Comparison of ENCODE assay signal across 1 cellular context in the genomic region with DNA sequence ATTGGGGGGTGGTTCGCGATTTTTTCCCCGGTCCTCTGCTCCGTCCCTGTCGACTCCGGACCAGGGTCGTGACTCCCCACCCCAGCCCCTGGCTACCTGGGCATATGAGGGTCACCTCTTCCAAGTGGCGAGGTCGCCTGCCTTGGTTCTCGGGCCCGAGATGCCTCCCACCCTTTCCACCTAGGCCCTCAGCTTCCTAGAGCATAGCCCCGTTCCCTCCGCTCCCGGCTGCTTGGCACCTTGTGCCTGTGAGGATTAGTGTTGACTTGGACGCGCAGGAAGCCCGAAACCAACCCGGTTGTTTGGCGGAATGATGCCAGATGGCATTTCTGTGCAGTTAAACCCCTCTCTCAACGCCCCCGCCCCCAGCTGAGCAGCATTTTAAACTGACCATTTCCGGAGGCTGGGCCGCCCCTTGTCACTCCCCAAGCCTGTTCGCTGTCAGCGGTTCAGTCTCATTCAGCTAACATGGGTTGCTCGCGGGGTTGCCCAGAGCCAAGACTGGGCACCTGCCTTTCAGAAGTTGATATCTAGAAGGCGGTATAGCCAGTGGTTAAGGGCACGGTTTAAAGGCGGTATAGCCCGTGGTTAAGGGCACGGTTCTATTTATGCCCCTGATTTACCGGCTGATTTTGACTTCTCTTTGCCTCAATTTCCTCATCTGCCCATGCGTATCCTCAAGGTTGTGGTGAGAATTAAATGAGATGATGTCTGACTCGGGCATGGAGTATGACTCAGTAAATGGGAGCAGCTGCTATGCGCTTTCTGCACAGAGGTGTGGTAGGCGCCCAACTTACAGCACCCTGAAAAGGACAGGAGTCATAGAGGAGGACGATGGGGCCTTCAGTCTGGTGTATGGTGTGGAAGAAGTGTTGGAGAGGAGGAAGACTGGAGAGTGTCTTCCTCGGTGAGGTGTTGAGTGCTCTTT.
TF ChIP-seq lines count a peak whose summit lies in the region.

No MANE protein-coding gene starts in this region.

TF ChIP-seq in HepG2, 621 proteins besides CTCF, POLR2A, EP300 and RAD21 (continued from another document and continues in another):
- TF ChIP-seq, protein P1, sequence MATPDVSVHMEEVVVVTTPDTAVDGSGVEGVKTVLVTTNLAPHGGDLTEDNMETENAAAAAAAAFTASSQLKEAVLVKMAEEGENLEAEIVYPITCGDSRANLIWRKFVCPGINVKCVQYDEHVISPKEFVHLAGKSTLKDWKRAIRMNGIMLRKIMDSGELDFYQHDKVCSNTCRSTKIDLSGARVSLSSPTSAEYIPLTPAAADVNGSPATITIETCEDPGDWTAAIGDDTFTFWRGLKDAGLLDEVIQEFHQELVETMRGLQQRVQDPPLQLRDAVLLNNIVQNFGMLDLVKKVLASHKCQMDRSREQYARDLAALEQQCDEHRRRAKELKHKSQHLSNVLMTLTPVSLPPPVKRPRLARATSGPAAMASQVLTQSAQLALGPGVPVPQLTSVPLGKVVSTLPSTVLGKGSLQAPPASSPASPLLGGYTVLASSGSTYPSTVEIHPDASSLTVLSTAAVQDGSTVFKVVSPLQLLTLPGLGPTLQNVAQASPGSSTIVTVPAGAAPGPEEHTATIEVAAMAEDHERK (CRISPR knock-in tag; IDR thresholded peaks at IDR 0.05; ENCODE audit: low read depth): no peak
- TF ChIP-seq ZSCAN22 (CRISPR knock-in tag; IDR thresholded peaks at IDR 0.05): no peak
- TF ChIP-seq ZNF576 (CRISPR knock-in tag; IDR thresholded peaks at IDR 0.05): no peak
- TF ChIP-seq, protein P2, sequence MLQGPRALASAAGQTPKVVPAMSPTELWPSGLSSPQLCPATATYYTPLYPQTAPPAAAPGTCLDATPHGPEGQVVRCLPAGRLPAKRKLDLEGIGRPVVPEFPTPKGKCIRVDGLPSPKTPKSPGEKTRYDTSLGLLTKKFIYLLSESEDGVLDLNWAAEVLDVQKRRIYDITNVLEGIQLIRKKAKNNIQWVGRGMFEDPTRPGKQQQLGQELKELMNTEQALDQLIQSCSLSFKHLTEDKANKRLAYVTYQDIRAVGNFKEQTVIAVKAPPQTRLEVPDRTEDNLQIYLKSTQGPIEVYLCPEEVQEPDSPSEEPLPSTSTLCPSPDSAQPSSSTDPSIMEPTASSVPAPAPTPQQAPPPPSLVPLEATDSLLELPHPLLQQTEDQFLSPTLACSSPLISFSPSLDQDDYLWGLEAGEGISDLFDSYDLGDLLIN (CRISPR knock-in tag; IDR thresholded peaks at IDR 0.05; ENCODE audit: borderline replicate concordance): no peak
- no peak for TF ChIP-seq AHDC1 (CRISPR knock-in tag; IDR thresholded peaks at IDR 0.05; ENCODE audit: borderline replicate concordance)
- no peak for TF ChIP-seq HOXA5 (CRISPR knock-in tag; IDR thresholded peaks at IDR 0.05)
- TF ChIP-seq, protein P3, sequence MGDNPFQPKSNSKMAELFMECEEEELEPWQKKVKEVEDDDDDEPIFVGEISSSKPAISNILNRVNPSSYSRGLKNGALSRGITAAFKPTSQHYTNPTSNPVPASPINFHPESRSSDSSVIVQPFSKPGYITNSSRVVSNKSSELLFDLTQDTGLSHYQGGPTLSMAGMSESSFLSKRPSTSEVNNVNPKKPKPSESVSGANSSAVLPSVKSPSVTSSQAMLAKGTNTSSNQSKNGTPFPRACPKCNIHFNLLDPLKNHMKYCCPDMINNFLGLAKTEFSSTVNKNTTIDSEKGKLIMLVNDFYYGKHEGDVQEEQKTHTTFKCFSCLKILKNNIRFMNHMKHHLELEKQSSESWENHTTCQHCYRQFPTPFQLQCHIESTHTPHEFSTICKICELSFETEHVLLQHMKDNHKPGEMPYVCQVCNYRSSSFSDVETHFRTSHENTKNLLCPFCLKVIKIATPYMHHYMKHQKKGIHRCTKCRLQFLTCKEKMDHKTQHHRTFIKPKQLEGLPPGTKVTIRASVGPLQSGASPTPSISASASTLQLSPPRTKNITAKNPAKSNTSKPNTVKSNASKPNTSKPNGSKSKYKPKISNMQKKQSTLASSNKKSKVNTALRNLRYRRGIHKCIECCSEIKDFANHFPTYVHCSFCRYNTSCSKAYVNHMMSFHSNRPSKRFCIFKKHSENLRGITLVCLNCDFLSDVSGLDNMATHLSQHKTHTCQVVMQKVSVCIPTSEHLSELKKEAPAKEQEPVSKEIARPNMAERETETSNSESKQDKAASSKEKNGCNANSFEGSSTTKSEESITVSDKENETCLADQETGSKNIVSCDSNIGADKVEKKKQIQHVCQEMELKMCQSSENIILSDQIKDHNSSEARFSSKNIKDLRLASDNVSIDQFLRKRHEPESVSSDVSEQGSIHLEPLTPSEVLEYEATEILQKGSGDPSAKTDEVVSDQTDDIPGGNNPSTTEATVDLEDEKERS (CRISPR knock-in tag; IDR thresholded peaks at IDR 0.05): no peak
- TF ChIP-seq IRF1 (CRISPR knock-in tag; IDR thresholded peaks at IDR 0.05; ENCODE audit: low read depth): no peak
- no peak for TF ChIP-seq MLLT10 (CRISPR knock-in tag; IDR thresholded peaks at IDR 0.05)
- TF ChIP-seq ZNF687 (CRISPR knock-in tag; IDR thresholded peaks at IDR 0.05): peak; percentile 64
- no peak for TF ChIP-seq ZEB1 (IDR thresholded peaks at IDR 0.05; ENCODE audit: insufficient replicate concordance, low read depth)
- TF ChIP-seq MTA1 (CRISPR knock-in tag; IDR thresholded peaks at IDR 0.05; ENCODE audit: borderline replicate concordance): peak; percentile 26; the same call in 1 of the 2 replicates
- TF ChIP-seq ZNF3 (CRISPR knock-in tag; IDR thresholded peaks at IDR 0.05): no peak
- no peak for TF ChIP-seq CEBPG (CRISPR knock-in tag; IDR thresholded peaks at IDR 0.05)
- no peak for TF ChIP-seq ZNF207 (IDR thresholded peaks at IDR 0.05; ENCODE audit: borderline replicate concordance)
- TF ChIP-seq ZNF891 (CRISPR knock-in tag; IDR thresholded peaks at IDR 0.05): peak; percentile 66
- no peak for TF ChIP-seq MED1 (CRISPR knock-in tag; IDR thresholded peaks at IDR 0.05)
- TF ChIP-seq ZNF180 (CRISPR knock-in tag; IDR thresholded peaks at IDR 0.05; ENCODE audit: borderline replicate concordance, low read depth): no peak
- TF ChIP-seq, protein P4, sequence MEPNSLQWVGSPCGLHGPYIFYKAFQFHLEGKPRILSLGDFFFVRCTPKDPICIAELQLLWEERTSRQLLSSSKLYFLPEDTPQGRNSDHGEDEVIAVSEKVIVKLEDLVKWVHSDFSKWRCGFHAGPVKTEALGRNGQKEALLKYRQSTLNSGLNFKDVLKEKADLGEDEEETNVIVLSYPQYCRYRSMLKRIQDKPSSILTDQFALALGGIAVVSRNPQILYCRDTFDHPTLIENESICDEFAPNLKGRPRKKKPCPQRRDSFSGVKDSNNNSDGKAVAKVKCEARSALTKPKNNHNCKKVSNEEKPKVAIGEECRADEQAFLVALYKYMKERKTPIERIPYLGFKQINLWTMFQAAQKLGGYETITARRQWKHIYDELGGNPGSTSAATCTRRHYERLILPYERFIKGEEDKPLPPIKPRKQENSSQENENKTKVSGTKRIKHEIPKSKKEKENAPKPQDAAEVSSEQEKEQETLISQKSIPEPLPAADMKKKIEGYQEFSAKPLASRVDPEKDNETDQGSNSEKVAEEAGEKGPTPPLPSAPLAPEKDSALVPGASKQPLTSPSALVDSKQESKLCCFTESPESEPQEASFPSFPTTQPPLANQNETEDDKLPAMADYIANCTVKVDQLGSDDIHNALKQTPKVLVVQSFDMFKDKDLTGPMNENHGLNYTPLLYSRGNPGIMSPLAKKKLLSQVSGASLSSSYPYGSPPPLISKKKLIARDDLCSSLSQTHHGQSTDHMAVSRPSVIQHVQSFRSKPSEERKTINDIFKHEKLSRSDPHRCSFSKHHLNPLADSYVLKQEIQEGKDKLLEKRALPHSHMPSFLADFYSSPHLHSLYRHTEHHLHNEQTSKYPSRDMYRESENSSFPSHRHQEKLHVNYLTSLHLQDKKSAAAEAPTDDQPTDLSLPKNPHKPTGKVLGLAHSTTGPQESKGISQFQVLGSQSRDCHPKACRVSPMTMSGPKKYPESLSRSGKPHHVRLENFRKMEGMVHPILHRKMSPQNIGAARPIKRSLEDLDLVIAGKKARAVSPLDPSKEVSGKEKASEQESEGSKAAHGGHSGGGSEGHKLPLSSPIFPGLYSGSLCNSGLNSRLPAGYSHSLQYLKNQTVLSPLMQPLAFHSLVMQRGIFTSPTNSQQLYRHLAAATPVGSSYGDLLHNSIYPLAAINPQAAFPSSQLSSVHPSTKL (CRISPR knock-in tag; IDR thresholded peaks at IDR 0.05): no peak
- TF ChIP-seq ZNF274 (CRISPR knock-in tag; IDR thresholded peaks at IDR 0.05): no peak
- no peak for TF ChIP-seq MAFF (IDR thresholded peaks at IDR 0.05; ENCODE audit: low read depth, low read length)
- TF ChIP-seq ZC3H13 (CRISPR knock-in tag; IDR thresholded peaks at IDR 0.05): no peak
- no peak for TF ChIP-seq SRSF1 (optimal IDR thresholded peaks at IDR 0.05; ENCODE audit: low read depth, low read length)
- no peak for TF ChIP-seq ZNF513 (CRISPR knock-in tag; conservative IDR thresholded peaks at IDR 0.05)
- TF ChIP-seq ZKSCAN1 (IDR thresholded peaks at IDR 0.05; ENCODE audit: low read length): no peak
